In the genomic region with DNA sequence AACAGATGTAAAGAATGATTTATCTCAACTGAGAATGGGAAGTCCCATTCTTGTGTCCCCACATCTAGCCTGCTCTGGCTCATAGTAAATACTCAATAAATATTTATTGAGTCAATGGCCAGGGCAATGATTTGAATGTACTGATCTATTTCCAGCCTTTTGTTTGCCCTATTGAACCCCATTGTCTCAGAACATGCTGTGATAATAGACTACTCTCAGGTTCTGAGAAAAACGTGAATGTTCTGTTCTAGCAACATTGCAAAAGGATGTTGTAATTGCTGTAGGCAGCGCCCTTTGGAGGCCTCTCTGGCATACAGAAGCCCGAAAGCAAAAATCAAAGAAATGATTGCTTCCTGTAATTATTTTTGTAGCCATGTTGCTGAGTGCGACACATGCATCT, we compare ENCODE assay signal across 19 cellular contexts.
"Had no signal": no experiment of that assay in that cellular context is flagged by ENCODE, and none has a peak within 500 bp of the region (broad histone marks: within the 10 kb centered on the region; RNA-seq: fewer than 3 reads in every experiment).

No MANE protein-coding gene starts in this region.

- H3K4me3 Mint-ChIP-seq: central memory CD8-positive, alpha-beta T cell; natural killer cell; stimulated activated naive B cell treated with anti-CD40 and anti-IgM and Interleukin-4, amounts not matched to agents 10 μg/mL and 1 μg/mL and 100 μg/mL, for 72 hours had no signal

- H3K36me3 ChIP-seq: adrenal gland, esophagus muscularis mucosa, transverse colon had no signal

- H3K36me3 Mint-ChIP-seq: natural killer cell; stimulated activated naive B cell treated with anti-CD40 and anti-IgM and Interleukin-4, amounts not matched to agents 10 μg/mL and 1 μg/mL and 100 μg/mL, for 72 hours had no signal

- ATAC-seq: activated CD4-positive, CD25-positive, alpha-beta regulatory T cell treated with anti-CD3 and anti-CD28 coated beads, Interleukin-2, amount 50 U/mL, for 24 hours; natural killer cell; psoas muscle; sciatic nerve; stimulated activated naive B cell treated with anti-CD40 and anti-IgM and Interleukin-4, amounts not matched to agents 10 μg/mL and 1 μg/mL and 100 μg/mL, for 72 hours had no signal

- H3K9me3 ChIP-seq: adrenal gland, esophagus muscularis mucosa, mucosa of descending colon, psoas muscle, transverse colon had no signal

- H3K27me3 ChIP-seq: transverse colon had no signal

- H3K4me3 ChIP-seq: adrenal gland, esophagus muscularis mucosa, mucosa of descending colon, psoas muscle, transverse colon had no signal

- H3K27ac ChIP-seq: adrenal gland, esophagus muscularis mucosa, psoas muscle, transverse colon had no signal

- H3K4me1 ChIP-seq: adrenal gland, esophagus muscularis mucosa, psoas muscle had no signal

- FAIRE-seq: TTC549 had no signal

- DNase-seq: activated naive CD4-positive, alpha-beta T cell treated with anti-CD3 and anti-CD28 coated beads, Interleukin-2, amount 50 U/mL, for 16 hours; activated T-cell treated with anti-CD3 and anti-CD28 coated beads, Interleukin-2, amount 50 U/mL, for 1 hour; adrenal gland; foreskin fibroblast; left colon; mammary epithelial cell; natural killer cell; psoas muscle; stimulated activated CD4-positive, alpha-beta T cell treated with anti-CD3 and anti-CD28 coated beads, Interleukin-2, amount 100 ng/mL, for 24 hours; stimulated activated naive B cell treated with anti-CD40 and anti-IgM and Interleukin-4, amounts not matched to agents 10 μg/mL and 1 μg/mL and 100 μg/mL, for 72 hours; substantia nigra; T-helper 2 cell; transverse colon had no signal

- H3K27me3 Mint-ChIP-seq: stimulated activated naive B cell treated with anti-CD40 and anti-IgM and Interleukin-4, amounts not matched to agents 10 μg/mL and 1 μg/mL and 100 μg/mL, for 72 hours had no signal

- H3K27ac Mint-ChIP-seq: natural killer cell; stimulated activated naive B cell treated with anti-CD40 and anti-IgM and Interleukin-4, amounts not matched to agents 10 μg/mL and 1 μg/mL and 100 μg/mL, for 72 hours had no signal

- H3K9me3 Mint-ChIP-seq: central memory CD8-positive, alpha-beta T cell; natural killer cell; stimulated activated naive B cell treated with anti-CD40 and anti-IgM and Interleukin-4, amounts not matched to agents 10 μg/mL and 1 μg/mL and 100 μg/mL, for 72 hours had no signal

- H3K4me1 Mint-ChIP-seq: central memory CD8-positive, alpha-beta T cell; natural killer cell; stimulated activated naive B cell treated with anti-CD40 and anti-IgM and Interleukin-4, amounts not matched to agents 10 μg/mL and 1 μg/mL and 100 μg/mL, for 72 hours had no signal
